8 cellular contexts compared by ENCODE assay signal in genomic region chr11:68214173-68215086, GRCh38. TPM values are rescaled to one million over a fixed set of nuclear protein-coding genes. Genes with fewer than 3 reads are reported as not detected.
A peak's percentile ranks its signal among the peaks of the same experiment; 100 is the strongest.
DNase-seq lines count a peak whose midpoint lies in the region; ATAC-seq and TF ChIP-seq lines count a peak whose summit lies in the region.

No MANE protein-coding gene starts in this region.

- peaks cover 28% of the 10 kb centered on the region for H3K4me1 Mint-ChIP-seq in activated CD4-positive, alpha-beta memory T cell treated with anti-CD3 and anti-CD28 coated beads, Interleukin-2, amount 10 ng/mL, durations not matched to agents 7 days and 5 days

- H3K27me3 Mint-ChIP-seq in activated CD4-positive, alpha-beta memory T cell treated with anti-CD3 and anti-CD28 coated beads, Interleukin-2, amount 10 ng/mL, durations not matched to agents 7 days and 5 days: peaks cover 22% of the 10 kb centered on the region

- H3K4me1 ChIP-seq in HEK293 (ENCODE audit: control insufficient read depth, insufficient read depth, low read length): 0 out of 2 replicates have a peak, but pooled peaks cover 2% of the 10 kb centered on the region
- peaks cover 11% of the 10 kb centered on the region for H3K4me1 ChIP-seq in cardiac muscle cell (ENCODE audit: low read depth)

- CTCF ChIA-PET in BJ (lab: Yijun Ruan, JAX) (interaction anchor here (0.9 to 3.4 kb wide), 5 partner anchors 20 to 232 kb away, joined by 3 to 12 read pairs (median 4); no protein-coding TSS in a partner anchor), HEK293 (lab: Yijun Ruan, JAX) (interaction anchor here (0.6 to 0.7 kb wide), 3 partner anchors 39 to 203 kb away, joined by 3 read pairs; no protein-coding TSS in a partner anchor)
- CTCF ChIA-PET in activated CD4-positive, alpha-beta memory T cell treated with anti-CD3 and anti-CD28 coated beads, Interleukin-2, amount 10 ng/mL, durations not matched to agents 7 days and 5 days (lab: Charles Lee): no interaction called here

- peaks cover 5% of the 10 kb centered on the region; the same call in 1 of the 2 replicates for H3K27me3 ChIP-seq in BJ (ENCODE audit: control insufficient read depth, insufficient read depth, low read length)
- no peaks in the 10 kb centered on the region for H3K27me3 ChIP-seq in cardiac muscle cell

- no peak for DNase-seq in BJ (ENCODE audit: low read depth)
- no peak for DNase-seq in activated CD4-positive, alpha-beta memory T cell treated with anti-CD3 and anti-CD28 coated beads, Interleukin-2, amount 10 ng/mL, durations not matched to agents 7 days and 5 days
- DNase-seq in cardiac muscle cell (ENCODE audit: low read depth in 1 of 2, low spot score in 1 of 2): peak in 1 of 2 donors; percentile 25
- DNase-seq in retina: peak; percentile 67
- DNase-seq in KG1 (lab: John Stamatoyannopoulos, UW): no peak
- no peak for DNase-seq in GDM1 (lab: John Stamatoyannopoulos, UW)

- H3K27ac ChIP-seq in HEK293 (ENCODE audit: extremely low read depth, low read depth, low read length) (peak overlapping the region; percentile 98), cardiac muscle cell (peak overlapping the region; percentile 100)

- no peaks in the 10 kb centered on the region for H3K9me3 Mint-ChIP-seq in activated CD4-positive, alpha-beta memory T cell treated with anti-CD3 and anti-CD28 coated beads, Interleukin-2, amount 10 ng/mL, durations not matched to agents 7 days and 5 days

- TF ChIP-seq CTCF in BJ (IDR thresholded peaks at IDR 0.05; ENCODE audit: insufficient read depth, low read depth, low read length): no peak
- no peak for TF ChIP-seq CTCF in HEK293 (tag by site-specific recombination; IDR thresholded peaks at IDR 0.05)
- no peak for TF ChIP-seq CTCF in cardiac muscle cell (IDR thresholded peaks at IDR 0.05; ENCODE audit: low read depth, low read length)

- no peak for ATAC-seq in HG03095 (IDR thresholded peaks at IDR 0.05; ENCODE audit: unreplicated experiment)

- peak overlapping the region; percentile 69 for H3K4me3 Mint-ChIP-seq in activated CD4-positive, alpha-beta memory T cell treated with anti-CD3 and anti-CD28 coated beads, Interleukin-2, amount 10 ng/mL, durations not matched to agents 7 days and 5 days

- H3K4me3 ChIP-seq in BJ (ENCODE audit: low read depth, low read length) (peak overlapping the region; percentile 96), HEK293 (ENCODE audit: low read depth, low read length) (peak overlapping the region; percentile 66), cardiac muscle cell (peak overlapping the region; percentile 94)

- POLR2A ChIA-PET in BJ (lab: Charles Lee): no interaction called here
- POLR2A ChIA-PET in HEK293 (lab: Yijun Ruan, JAX): interaction anchor here (0.7 kb wide), 2 partner anchors 30 to 62 kb away, joined by 3 to 4 read pairs; no protein-coding TSS in a partner anchor
- POLR2A ChIA-PET in activated CD4-positive, alpha-beta memory T cell treated with anti-CD3 and anti-CD28 coated beads, Interleukin-2, amount 10 ng/mL, durations not matched to agents 7 days and 5 days (lab: Charles Lee): interaction anchor here (1.2 kb wide), 1 partner anchor 38 kb away, joined by 3 read pairs; no protein-coding TSS in a partner anchor

- peaks cover 3% of the 10 kb centered on the region for H3K36me3 Mint-ChIP-seq in activated CD4-positive, alpha-beta memory T cell treated with anti-CD3 and anti-CD28 coated beads, Interleukin-2, amount 10 ng/mL, durations not matched to agents 7 days and 5 days (ENCODE audit: low read depth)

- H3K9me3 ChIP-seq in HEK293 (ENCODE audit: control insufficient read depth, insufficient read depth, low read depth, low read length) (no peaks in the 10 kb centered on the region), cardiac muscle cell (ENCODE audit: low read depth) (no peaks in the 10 kb centered on the region)

- H3K27ac Mint-ChIP-seq in activated CD4-positive, alpha-beta memory T cell treated with anti-CD3 and anti-CD28 coated beads, Interleukin-2, amount 10 ng/mL, durations not matched to agents 7 days and 5 days: no peak overlapping the region

- H3K36me3 ChIP-seq in BJ (ENCODE audit: control insufficient read depth, insufficient read depth, low read length) (no peaks in the 10 kb centered on the region), HEK293 (ENCODE audit: control insufficient read depth in 2 of 2, insufficient read depth in 1 of 2, low read length in 2 of 2) (no peaks in the 10 kb centered on the region), cardiac muscle cell (no peaks in the 10 kb centered on the region)

TF ChIP-seq in HEK293, 187 proteins besides CTCF, POLR2A, EP300 and RAD21 (continues in another document):
- TF ChIP-seq ZNF701 (tag by site-specific recombination; IDR thresholded peaks at IDR 0.05) (no peak), ZNF585B (tag by site-specific recombination; IDR thresholded peaks at IDR 0.05) (no peak), GLIS2 (tag by site-specific recombination; IDR thresholded peaks at IDR 0.05) (peak; percentile 62), ZNF654 (tag by site-specific recombination; IDR thresholded peaks at IDR 0.05; ENCODE audit: low read depth) (no peak), ZNF302 (tag by site-specific recombination; IDR thresholded peaks at IDR 0.05; ENCODE audit: low read depth) (no peak), ZNF610 (tag by site-specific recombination; IDR thresholded peaks at IDR 0.05; ENCODE audit: borderline replicate concordance) (no peak), ZNF518A (tag by site-specific recombination; conservative IDR thresholded peaks at IDR 0.05; ENCODE audit: low read depth) (no peak)
- TF ChIP-seq, protein P1, sequence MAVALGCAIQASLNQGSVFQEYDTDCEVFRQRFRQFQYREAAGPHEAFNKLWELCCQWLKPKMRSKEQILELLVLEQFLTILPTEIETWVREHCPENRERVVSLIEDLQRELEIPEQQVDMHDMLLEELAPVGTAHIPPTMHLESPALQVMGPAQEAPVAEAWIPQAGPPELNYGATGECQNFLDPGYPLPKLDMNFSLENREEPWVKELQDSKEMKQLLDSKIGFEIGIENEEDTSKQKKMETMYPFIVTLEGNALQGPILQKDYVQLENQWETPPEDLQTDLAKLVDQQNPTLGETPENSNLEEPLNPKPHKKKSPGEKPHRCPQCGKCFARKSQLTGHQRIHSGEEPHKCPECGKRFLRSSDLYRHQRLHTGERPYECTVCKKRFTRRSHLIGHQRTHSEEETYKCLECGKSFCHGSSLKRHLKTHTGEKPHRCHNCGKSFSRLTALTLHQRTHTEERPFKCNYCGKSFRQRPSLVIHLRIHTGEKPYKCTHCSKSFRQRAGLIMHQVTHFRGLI (tag by site-specific recombination; IDR thresholded peaks at IDR 0.05): no peak

RNA-seq across cellular contexts. Expression of gene KMT5B, which starts 1.3 kb away (rescaled TPM):
- polyA plus RNA-seq in BJ (2011; rRNA removed) (7.3 and 13.2 TPM in 2 replicates), cardiac muscle cell (34.1 and 35.9 TPM in 2 replicates)
- 7.9 and 13.6 TPM in 2 replicates for polyA minus RNA-seq in BJ (2011; rRNA and poly(A)+ RNA removed)
- total RNA-seq in activated CD4-positive, alpha-beta memory T cell treated with anti-CD3 and anti-CD28 coated beads, Interleukin-2, amount 10 ng/mL, durations not matched to agents 7 days and 5 days: 10 to 100 TPM; 25.7 to 28.0 TPM
- 29.1 and 36.7 TPM in 2 replicates for total RNA-seq in cardiac muscle cell

RNA-seq across cellular contexts. Expression of gene C11orf24, which starts 57.3 kb away (rescaled TPM):
- polyA plus RNA-seq in BJ (2011; rRNA removed) (64.3 and 97.3 TPM in 2 replicates), cardiac muscle cell (26.6 and 35.3 TPM in 2 replicates)
- 78.2 and 94.5 TPM in 2 replicates for polyA minus RNA-seq in BJ (2011; rRNA and poly(A)+ RNA removed)
- 10 to 100 TPM; 24.0 to 27.4 TPM for total RNA-seq in activated CD4-positive, alpha-beta memory T cell treated with anti-CD3 and anti-CD28 coated beads, Interleukin-2, amount 10 ng/mL, durations not matched to agents 7 days and 5 days
- 19.2 and 32.0 TPM in 2 replicates for total RNA-seq in cardiac muscle cell
